9 cellular contexts compared by ENCODE assay signal in the genomic region with DNA sequence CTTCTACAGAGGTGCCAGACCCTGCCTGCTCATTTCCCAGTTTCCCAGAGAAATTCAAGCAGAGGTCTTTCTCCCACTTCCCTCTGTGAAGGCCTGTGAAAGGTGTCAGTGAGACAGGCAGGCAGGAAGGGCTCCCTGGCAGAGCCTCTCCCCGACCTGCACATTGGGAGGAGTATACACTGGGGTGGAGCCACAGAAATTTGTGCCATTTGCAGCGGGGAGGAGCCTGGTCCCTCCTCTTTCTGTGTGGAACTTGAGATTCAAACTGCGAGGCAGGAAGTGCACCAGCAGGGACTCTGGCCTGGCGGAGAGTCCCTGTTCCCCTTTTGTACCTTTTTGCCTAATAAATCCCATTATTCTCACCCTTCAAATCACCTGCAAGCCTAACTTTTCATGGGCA. TPM values are rescaled to one million over a fixed set of nuclear protein-coding genes. Genes with fewer than 3 reads are reported as not detected.
A peak's percentile ranks its signal among the peaks of the same experiment; 100 is the strongest.
DNase-seq lines count a peak whose midpoint lies in the region; ATAC-seq lines count a peak whose summit lies in the region.
"Had no signal": no experiment of that assay in that cellular context is flagged by ENCODE, and none has a peak within 500 bp of the region (broad histone marks: within the 10 kb centered on the region; RNA-seq: fewer than 3 reads in every experiment).

No MANE protein-coding gene starts in this region.

- peak; percentile 82 for ATAC-seq in GM18511 (IDR thresholded peaks at IDR 0.05; ENCODE audit: unreplicated experiment)
- peak; percentile 87 for ATAC-seq in GM21619 (IDR thresholded peaks at IDR 0.05; ENCODE audit: unreplicated experiment)
- ATAC-seq in HG02571 (IDR thresholded peaks at IDR 0.05; ENCODE audit: unreplicated experiment) = no peak
- ATAC-seq: Panc1 had no signal

- DNase-seq in M059J (ENCODE audit: low read depth) (peak; percentile 23), iPS-NIHi11 (ENCODE audit: low spot score) (peak; percentile 72), NCI-H345 (lab: John Stamatoyannopoulos, UW) (no peak), middle frontal gyrus (ENCODE audit: extremely low spot score, low spot score) (no peak), COR-L47 (lab: John Stamatoyannopoulos, UW) (no peak)

RNA-seq across cellular contexts. Expression of a gene that starts 54.6 kb away (rescaled TPM):
- 0.52 TPM in 1 of 2 replicates, not detected in the other for total RNA-seq in M059J (2014; rRNA removed; shearing (Covaris generic))

Comparison
In these comparisons a context has a peak if more than half of its experiments do, and no peak if none do; other contexts are left out.
1. DNase-seq: peak in M059J (single experiment) and iPS-NIHi11 (single experiment); none in NCI-H345 (single experiment), middle frontal gyrus (single experiment) and COR-L47 (single experiment).